In the genomic region with DNA sequence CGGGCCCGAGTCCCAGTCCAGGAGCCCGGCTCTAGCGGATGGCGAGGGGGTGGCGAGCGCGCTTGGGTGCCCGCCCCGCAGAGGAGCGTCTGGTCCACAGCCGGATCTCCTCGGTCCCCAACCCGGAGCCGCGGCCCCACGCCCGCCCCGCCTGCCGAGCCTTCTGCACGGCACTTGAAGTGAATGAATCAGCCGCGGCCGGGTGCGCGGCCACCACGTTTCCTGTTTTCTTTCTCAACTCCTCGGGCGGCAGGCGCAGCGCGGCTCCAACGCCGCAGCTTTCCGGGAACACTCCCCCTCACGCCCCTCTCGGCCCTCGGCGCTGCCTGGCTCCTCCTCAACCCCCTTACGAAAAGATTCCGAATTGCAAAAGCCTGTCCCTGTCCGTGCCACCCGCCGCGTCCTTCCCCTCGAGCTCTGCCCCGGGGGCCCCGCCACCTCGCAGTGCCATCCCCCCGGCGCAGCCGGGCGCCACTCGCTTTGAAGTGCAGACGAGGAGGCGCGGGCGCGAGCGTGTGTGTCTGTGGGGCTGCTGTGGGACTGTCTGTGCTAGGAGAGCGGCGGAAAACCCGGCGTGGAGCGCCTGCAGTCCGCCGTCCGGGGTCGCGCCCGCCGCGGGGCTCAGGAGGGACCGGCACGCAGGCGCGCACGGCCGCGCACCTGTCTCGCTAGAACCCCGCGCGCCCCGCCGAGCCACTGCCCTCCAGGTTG, we compare ENCODE assay signal across 8 cellular contexts.
DNase-seq lines count a peak whose midpoint lies in the region; ATAC-seq, FAIRE-seq and TF ChIP-seq lines count a peak whose summit lies in the region.

No MANE protein-coding gene starts in this region.

- TF ChIP-seq CTCF in Loucy (conservative IDR thresholded peaks at IDR 0.05; ENCODE audit: low read length) (no peak), kidney (IDR thresholded peaks at IDR 0.05; ENCODE audit: borderline replicate concordance, extremely low read depth, insufficient read depth) (no peak)

- H3K27ac ChIP-seq in GM23248 (peak overlapping the region; percentile 19), kidney (ENCODE audit: low read depth in 2 of 2, low read length in 2 of 2) (peak overlapping the region in 1 of 2 donors; percentile 57)

- H2AFZ ChIP-seq in GM23248 (peak overlapping the region; percentile 78), Loucy (ENCODE audit: low read length) (peak overlapping the region; percentile 87; the same call in 1 of the 2 replicates)

- H3K9me2 ChIP-seq in GM23248 (ENCODE audit: insufficient read depth): no peaks in the 10 kb centered on the region
- H3K9me2 ChIP-seq in Loucy (replicated peaks; ENCODE audit: low read depth, low read length): no peaks in the 10 kb centered on the region

- peak overlapping the region; percentile 88 for H3K4me3 ChIP-seq in GM23248
- H3K4me3 ChIP-seq in Loucy (ENCODE audit: low read length, poor library complexity, severe bottlenecking): peak overlapping the region; percentile 72
- H3K4me3 ChIP-seq in kidney (ENCODE audit: low read length in 2 of 2): peak overlapping the region; percentile 28 to 50

- in situ Hi-C loops in GM23248 (cut with MboI): loop anchor here (10.0 kb wide), 1 partner anchor 135 kb away; no protein-coding TSS in a partner anchor

- H3K27me3 ChIP-seq in GM23248 (replicated peaks; ENCODE audit: insufficient read depth): no peaks in the 10 kb centered on the region
- H3K27me3 ChIP-seq in Loucy (ENCODE audit: insufficient read depth, low read length, poor library complexity, severe bottlenecking): no peaks in the 10 kb centered on the region

- WGBS in GM23248 (ENCODE audit: low coverage in 1 of 2, low lambda C conversion rate in 2 of 2, missing lambda C conversion rate in 2 of 2), 2 experiments: 0 to 2% methylated on average over 71 to 78 of the region's 86 CpGs

- FAIRE-seq in kidney (lab: Jason Lieb, UNC): no peak

- peak overlapping the region; percentile 96 for H3K4me2 ChIP-seq in GM23248 (ENCODE audit: unreplicated experiment)
- peak overlapping the region; percentile 62 for H3K4me2 ChIP-seq in Loucy (ENCODE audit: low read depth, low read length, poor library complexity, severe bottlenecking)

- H3F3A ChIP-seq in GM23248 (ENCODE audit: insufficient read depth): peaks cover 54% of the 10 kb centered on the region
- H3F3A ChIP-seq in Loucy (ENCODE audit: low read depth): no peaks in the 10 kb centered on the region

- peak; percentile 87 for DNase-seq in GDM1 (lab: John Stamatoyannopoulos, UW)
- peak; percentile 90 for DNase-seq in GM23248
- DNase-seq in central memory CD4-positive, alpha-beta T cell: peak; percentile 92
- DNase-seq in kidney: peak; percentile 94
- peak; percentile 56 to 75 for DNase-seq in stimulated activated CD4-positive, alpha-beta T cell treated with anti-CD3 and anti-CD28 coated beads, Interleukin-1b, Interleukin-23, amount 100 ng/mL, for 1 hour (ENCODE audit: low read depth in 2 of 2)
- no peak for DNase-seq in NCI-H2196 treated with DMSO at 0.1 percent for 48 hours (lab: John Stamatoyannopoulos, UW; ENCODE audit: unreplicated experiment)

- no peaks in the 10 kb centered on the region for H3K36me3 ChIP-seq in GM23248 (ENCODE audit: low read depth)
- no peaks in the 10 kb centered on the region for H3K36me3 ChIP-seq in Loucy (ENCODE audit: insufficient read depth, low read length)
- H3K36me3 ChIP-seq in kidney (ENCODE audit: control insufficient read depth in 1 of 2, insufficient read depth in 2 of 2, low read length in 2 of 2): no peaks in the 10 kb centered on the region

- H3K9ac ChIP-seq in GM23248 (peak overlapping the region; percentile 88), Loucy (ENCODE audit: low read depth, low read length, poor library complexity, severe bottlenecking) (peak overlapping the region; percentile 72), kidney (ENCODE audit: low read length in 2 of 2) (no peak overlapping the region)

- H3K4me1 ChIP-seq in GM23248 (ENCODE audit: insufficient read depth) (peaks cover 57% of the 10 kb centered on the region), Loucy (ENCODE audit: insufficient read depth, low read length, poor library complexity, severe bottlenecking) (peaks cover 24% of the 10 kb centered on the region), kidney (ENCODE audit: control insufficient read depth in 1 of 2, insufficient read depth in 1 of 2, low read depth in 1 of 2, low read length in 2 of 2) (no peaks in the 10 kb centered on the region)

- H3K9me3 ChIP-seq in GM23248 (ENCODE audit: low read depth): no peaks in the 10 kb centered on the region
- H3K9me3 ChIP-seq in Loucy (ENCODE audit: insufficient read depth, low read depth, low read length): no peaks in the 10 kb centered on the region
- H3K9me3 ChIP-seq in kidney (ENCODE audit: control insufficient read depth in 1 of 2, low read length in 2 of 2): no peaks in the 10 kb centered on the region

- H4K20me1 ChIP-seq in GM23248 (ENCODE audit: insufficient read depth) (no peaks in the 10 kb centered on the region), Loucy (ENCODE audit: insufficient read depth, low read length, poor library complexity, severe bottlenecking) (no peaks in the 10 kb centered on the region)

- intact Hi-C loops in kidney (cut with DNase I): no loop called here

- H3K79me2 ChIP-seq in GM23248 (ENCODE audit: insufficient read depth) (peaks cover 41% of the 10 kb centered on the region), Loucy (ENCODE audit: insufficient read depth, low read length) (no peaks in the 10 kb centered on the region)

- ATAC-seq in activated CD4-positive, CD25-positive, alpha-beta regulatory T cell treated with anti-CD3 and anti-CD28 coated beads, Interleukin-2, amount 50 U/mL, for 24 hours: peak; percentile 77 to 83

Comparison
In these comparisons a context has a peak if more than half of its experiments do, and no peak if none do; other contexts are left out.
1. H3K9ac ChIP-seq: peak in GM23248 (single experiment) and Loucy (single experiment); none in kidney (0 of 2).
2. Peak in every context shown above with its lines, with median percentiles within 50 percentile points of each other: H3K4me3 ChIP-seq.